ENCODE assay signal across 29 cellular contexts in genomic region chr1:3247521-3248031, GRCh38.
A peak's percentile ranks its signal among the peaks of the same experiment; 100 is the strongest.
DNase-seq lines count a peak whose midpoint lies in the region; ATAC-seq and TF ChIP-seq lines count a peak whose summit lies in the region.
"Had no signal": no experiment of that assay in that cellular context is flagged by ENCODE, and none has a peak within 500 bp of the region (broad histone marks: within the 10 kb centered on the region; RNA-seq: fewer than 3 reads in every experiment).

No MANE protein-coding gene starts in this region.

- no peaks in the 10 kb centered on the region for H3K36me3 Mint-ChIP-seq in WTC11
- H3K36me3 Mint-ChIP-seq: activated CD4-positive, alpha-beta memory T cell treated with anti-CD3 and anti-CD28 coated beads for 36 hours; activated naive CD8-positive, alpha-beta T cell treated with anti-CD3 and anti-CD28 coated beads for 36 hours; CD8-positive, alpha-beta T cell; stimulated activated effector memory CD8-positive, alpha-beta T cell treated with anti-CD3 and anti-CD28 coated beads, Interleukin-12 subunit alpha, Interleukin-12 subunit beta, amount 100 ng/mL, for 72 hours had no signal

- peak; percentile 2 for DNase-seq in mammary epithelial cell
- no peak for DNase-seq in breast epithelium (ENCODE audit: low spot score in 2 of 2)
- peak; percentile 55 for DNase-seq in WTC11 (ENCODE audit: low spot score)
- no peak for DNase-seq in hepatocyte (ENCODE audit: low spot score)
- DNase-seq in retina: peak; percentile 77
- no peak for DNase-seq in Kasumi-1 (lab: John Stamatoyannopoulos, UW)
- DNase-seq: activated CD4-positive, alpha-beta memory T cell treated with anti-CD3 and anti-CD28 coated beads for 36 hours; activated CD4-positive, CD25-positive, alpha-beta regulatory T cell; activated CD8-positive, alpha-beta memory T cell treated with anti-CD3 and anti-CD28 coated beads, Interleukin-2, amount 50 U/mL, for 48 hours; activated naive CD8-positive, alpha-beta T cell treated with anti-CD3 and anti-CD28 coated beads for 36 hours; AML-193; CD8-positive, alpha-beta T cell; DMS 273 treated with DMSO at 0.1 percent for 48 hours; effector CD4-positive, alpha-beta T cell; foreskin melanocyte; kidney; MG63; NCI-H1436; NCI-H510A treated with DMSO at 0.1 percent for 48 hours; SHP77 treated with DMSO at 0.1 percent for 48 hours; SW 1271 had no signal

- 4% methylated on average over 14 of the region's 50 CpGs for WGBS in mammary epithelial cell (ENCODE audit: low coverage, missing lambda C conversion rate)
- WGBS in hepatocyte (ENCODE audit: low lambda C conversion rate, missing lambda C conversion rate): 10% methylated on average over 44 of the region's 50 CpGs

- H3K27me3 ChIP-seq in mammary epithelial cell (ENCODE audit: insufficient read depth, low read length) (peaks cover 2% of the 10 kb centered on the region), breast epithelium (peaks cover 0 to 93% of the 10 kb centered on the region in 2 donors), hepatocyte (peaks cover 20% of the 10 kb centered on the region)
- H3K27me3 ChIP-seq: MG63 had no signal

- H3K36me3 ChIP-seq in mammary epithelial cell (ENCODE audit: insufficient read depth, low read length): no peaks in the 10 kb centered on the region
- no peaks in the 10 kb centered on the region for H3K36me3 ChIP-seq in breast epithelium
- H3K36me3 ChIP-seq in hepatocyte (replicated peaks; ENCODE audit: insufficient read depth, low read depth): no peaks in the 10 kb centered on the region
- H3K36me3 ChIP-seq: MG63, neutrophil, suprapubic skin had no signal

- H3K4me1 ChIP-seq in mammary epithelial cell (ENCODE audit: insufficient read depth, low read length): no peaks in the 10 kb centered on the region
- H3K4me1 ChIP-seq in breast epithelium: no peaks in the 10 kb centered on the region
- H3K4me1 ChIP-seq in hepatocyte (ENCODE audit: insufficient read depth): peaks cover 37% of the 10 kb centered on the region

- no peak overlapping the region for H3K4me2 ChIP-seq in mammary epithelial cell (ENCODE audit: insufficient read depth, low read depth, low read length)
- H3K4me2 ChIP-seq in hepatocyte: peak overlapping the region; percentile 71

- CTCF ChIA-PET in mammary epithelial cell (lab: Charles Lee; ENCODE audit: low non-redundant PET) (no interaction called here), WTC11 (lab: Charles Lee) (interaction anchor here (0.5 to 1.9 kb wide), 5 partner anchors 34 to 865 kb away, joined by 3 to 6 read pairs (median 3); no protein-coding TSS in a partner anchor)

- in situ Hi-C loops in mammary epithelial cell (cut with MboI; ENCODE audit: low sequenced_read_pairs in 2 of 2): no loop called here

- H3K27ac Mint-ChIP-seq in WTC11: no peak overlapping the region
- H3K27ac Mint-ChIP-seq: activated CD4-positive, alpha-beta memory T cell treated with anti-CD3 and anti-CD28 coated beads for 36 hours; activated naive CD8-positive, alpha-beta T cell treated with anti-CD3 and anti-CD28 coated beads for 36 hours; CD8-positive, alpha-beta T cell; stimulated activated effector memory CD8-positive, alpha-beta T cell treated with anti-CD3 and anti-CD28 coated beads, Interleukin-12 subunit alpha, Interleukin-12 subunit beta, amount 100 ng/mL, for 72 hours had no signal

- no peak for TF ChIP-seq POLR2A in breast epithelium (IDR thresholded peaks at IDR 0.05)

- no peaks in the 10 kb centered on the region for H3K9me3 Mint-ChIP-seq in WTC11
- H3K9me3 Mint-ChIP-seq: activated CD4-positive, alpha-beta memory T cell treated with anti-CD3 and anti-CD28 coated beads for 36 hours; activated naive CD8-positive, alpha-beta T cell treated with anti-CD3 and anti-CD28 coated beads for 36 hours; CD8-positive, alpha-beta T cell; stimulated activated effector memory CD8-positive, alpha-beta T cell treated with anti-CD3 and anti-CD28 coated beads, Interleukin-12 subunit alpha, Interleukin-12 subunit beta, amount 100 ng/mL, for 72 hours had no signal

- dilution Hi-C loops in mammary epithelial cell (cut with HindIII; ENCODE audit: low sequenced_read_pairs): loop anchor here (5.0 to 10.0 kb wide), 3 partner anchors 35 to 363 kb away; no protein-coding TSS in a partner anchor

- ATAC-seq in WTC11 (peak; percentile 80), SK-N-SH treated with all-trans-retinoic acid at 6 μM for 48 hours (no peak), GM21786 (IDR thresholded peaks at IDR 0.05; ENCODE audit: unreplicated experiment) (no peak)
- ATAC-seq: CD8-positive, alpha-beta T cell; K562; stimulated activated effector memory CD8-positive, alpha-beta T cell treated with anti-CD3 and anti-CD28 coated beads, Interleukin-12 subunit alpha, Interleukin-12 subunit beta, amount 100 ng/mL, for 72 hours had no signal

- H3K9me2 ChIP-seq in hepatocyte (replicated peaks; ENCODE audit: insufficient read depth): no peaks in the 10 kb centered on the region

- TF ChIP-seq CTCF in mammary epithelial cell (conservative IDR thresholded peaks at IDR 0.05 in 1 of 2, IDR thresholded peaks at IDR 0.05 in 1 of 2; ENCODE audit: extremely low read depth in 1 of 2, insufficient read depth in 1 of 2, low read depth in 1 of 2, low read length in 2 of 2) (no peak), breast epithelium (IDR thresholded peaks at IDR 0.05) (no peak), WTC11 (IDR thresholded peaks at IDR 0.05) (no peak), hepatocyte (IDR thresholded peaks at IDR 0.05; ENCODE audit: poor library complexity) (no peak)

- no peak overlapping the region for H3K9ac ChIP-seq in mammary epithelial cell (ENCODE audit: insufficient read depth, low read length)

- H2AFZ ChIP-seq in mammary epithelial cell (ENCODE audit: low read depth, low read length): no peak overlapping the region
- H2AFZ ChIP-seq in hepatocyte: no peak overlapping the region

- H3K79me2 ChIP-seq in mammary epithelial cell (ENCODE audit: insufficient read depth, low read length) (no peaks in the 10 kb centered on the region), hepatocyte (no peaks in the 10 kb centered on the region)

- H3K27ac ChIP-seq in mammary epithelial cell (ENCODE audit: insufficient read depth, low read depth, low read length): no peak overlapping the region
- no peak overlapping the region for H3K27ac ChIP-seq in breast epithelium
- H3K27ac ChIP-seq in hepatocyte: no peak overlapping the region
- H3K27ac ChIP-seq: neutrophil, skin epidermis, suprapubic skin had no signal

- H3K9me3 ChIP-seq in mammary epithelial cell (replicated peaks; ENCODE audit: insufficient read depth, low read length): peaks cover 13% of the 10 kb centered on the region
- no peaks in the 10 kb centered on the region for H3K9me3 ChIP-seq in breast epithelium
- no peaks in the 10 kb centered on the region for H3K9me3 ChIP-seq in hepatocyte (ENCODE audit: low read depth)
- H3K9me3 ChIP-seq: MG63, neutrophil, suprapubic skin had no signal

- H3K4me3 ChIP-seq in mammary epithelial cell (replicated peaks in 1 of 3; ENCODE audit: insufficient read depth in 1 of 3, low read depth in 2 of 3, low read length in 3 of 3) (no peak overlapping the region), breast epithelium (peak overlapping the region in 1 of 3 donors; percentile 13), hepatocyte (no peak overlapping the region)
- H3K4me3 ChIP-seq: K562, lung, MG63, skin epidermis, suprapubic skin had no signal

- peaks cover 20% of the 10 kb centered on the region for H3K27me3 Mint-ChIP-seq in WTC11 (ENCODE audit: low read depth)

- intact Hi-C loops in mammary epithelial cell (cut with micrococcal nuclease) (no loop called here), breast epithelium (cut with DNase I; ENCODE audit: low total_unique reads) (no loop called here)

- H4K20me1 ChIP-seq in mammary epithelial cell (ENCODE audit: insufficient read depth, low read length) (no peaks in the 10 kb centered on the region), hepatocyte (ENCODE audit: insufficient read depth, poor library complexity, severe bottlenecking) (no peaks in the 10 kb centered on the region)

- no TSS peak for BruUV-seq in mammary epithelial cell (replicated peaks; lab: Mats Ljungman, UMichigan)

- peaks cover 15% of the 10 kb centered on the region for H3K4me1 Mint-ChIP-seq in WTC11
- H3K4me1 Mint-ChIP-seq: activated naive CD8-positive, alpha-beta T cell treated with anti-CD3 and anti-CD28 coated beads for 36 hours; stimulated activated effector memory CD8-positive, alpha-beta T cell treated with anti-CD3 and anti-CD28 coated beads, Interleukin-12 subunit alpha, Interleukin-12 subunit beta, amount 100 ng/mL, for 72 hours had no signal

- POLR2A ChIA-PET in WTC11 (lab: Charles Lee): no interaction called here

- H3K4me3 Mint-ChIP-seq in WTC11: peak overlapping the region; percentile 57
- H3K4me3 Mint-ChIP-seq: activated CD4-positive, alpha-beta memory T cell treated with anti-CD3 and anti-CD28 coated beads for 36 hours; activated naive CD8-positive, alpha-beta T cell treated with anti-CD3 and anti-CD28 coated beads for 36 hours; CD8-positive, alpha-beta T cell; stimulated activated effector memory CD8-positive, alpha-beta T cell treated with anti-CD3 and anti-CD28 coated beads, Interleukin-12 subunit alpha, Interleukin-12 subunit beta, amount 100 ng/mL, for 72 hours had no signal

TF ChIP-seq in WTC11, 78 proteins besides CTCF, POLR2A, EP300 and RAD21:
- TF ChIP-seq ZNF423 (CRISPR knock-in tag; IDR thresholded peaks at IDR 0.05) (0 out of 2 replicates have a peak, but pooled peaks have one; percentile 14), ZNF138 (CRISPR knock-in tag; conservative IDR thresholded peaks at IDR 0.05) (no peak), SP1 (CRISPR knock-in tag; conservative IDR thresholded peaks at IDR 0.05) (0 out of 2 replicates have a peak, but pooled peaks have one; percentile 29)

TF ChIP-seq in SK-N-SH treated with all-trans-retinoic acid at 6 μM for 48 hours, 23 proteins besides CTCF, POLR2A, EP300 and RAD21 (continues in another document):
- TF ChIP-seq ZNF565 (CRISPR knock-in tag; conservative IDR thresholded peaks at IDR 0.05; ENCODE audit: low read depth): no peak
- no peak for TF ChIP-seq POU6F1 (CRISPR knock-in tag; IDR thresholded peaks at IDR 0.05; ENCODE audit: borderline replicate concordance, low read depth)

Comparison
In these comparisons a context has a peak if more than half of its experiments do, and no peak if none do; other contexts are left out.
1. DNase-seq: peak in mammary epithelial cell (single experiment), WTC11 (single experiment) and retina (single experiment); none in breast epithelium (0 of 2), hepatocyte (single experiment) and Kasumi-1 (0 of 2).